In genomic region chr1:97806336-97806735, GRCh38 we compare ENCODE assay signal across 27 cellular contexts.
"Had no signal": no experiment of that assay in that cellular context is flagged by ENCODE, and none has a peak within 500 bp of the region (broad histone marks: within the 10 kb centered on the region; RNA-seq: fewer than 3 reads in every experiment).

No MANE protein-coding gene starts in this region.

- H3K4me1 Mint-ChIP-seq: activated CD4-positive, alpha-beta T cell treated with anti-CD3 and anti-CD28 coated beads, Interleukin-2, amount 10 ng/mL, durations not matched to agents 24 days and 14 days; mesothelial cell of epicardium; neural crest cell had no signal

- H3K27ac ChIP-seq: body of pancreas, gastroesophageal sphincter, uterus, WERI-Rb-1 had no signal

- DNase-seq: activated CD4-positive, alpha-beta T cell treated with anti-CD3 and anti-CD28 coated beads, Interleukin-2, amount 10 ng/mL, durations not matched to agents 24 days and 14 days; activated CD8-positive, alpha-beta T cell treated with anti-CD3 and anti-CD28 coated beads for 36 hours; activated gamma-delta T cell treated with Interleukin-2 at 50 U/mL for 16 hours; activated T-cell treated with anti-CD3 and anti-CD28 coated beads, Interleukin-2, amount 50 U/mL, for 4 hours; anterior cingulate cortex; body of pancreas; cerebellar nuclear complex; cortex of kidney; hippocampal formation; left colon; mammary epithelial cell; naive thymus-derived CD8-positive, alpha-beta T cell; nucleus accumbens; right cardiac atrium; stimulated activated CD4-positive, alpha-beta T cell treated with anti-CD3 and anti-CD28 coated beads, Interleukin-2, amount 100 ng/mL, for 48 hours; substantia nigra; T-helper 9 cell; uterus; WERI-Rb-1 had no signal

- H3K9me3 Mint-ChIP-seq: activated CD4-positive, alpha-beta T cell treated with anti-CD3 and anti-CD28 coated beads, Interleukin-2, amount 10 ng/mL, durations not matched to agents 24 days and 14 days; activated CD8-positive, alpha-beta T cell treated with anti-CD3 and anti-CD28 coated beads for 36 hours; activated naive CD4-positive, alpha-beta T cell treated with anti-CD3 and anti-CD28 coated beads, Interleukin-2, amount 50 U/mL, for 24 hours; type B pancreatic cell had no signal

- H3K27me3 Mint-ChIP-seq: activated CD4-positive, alpha-beta T cell treated with anti-CD3 and anti-CD28 coated beads, Interleukin-2, amount 10 ng/mL, durations not matched to agents 24 days and 14 days; activated CD8-positive, alpha-beta T cell treated with anti-CD3 and anti-CD28 coated beads for 36 hours; activated naive CD4-positive, alpha-beta T cell treated with anti-CD3 and anti-CD28 coated beads, Interleukin-2, amount 50 U/mL, for 24 hours; activated T-helper 17 cell treated with anti-CD3 and anti-CD28 coated beads, Interleukin-2, amount 50 U/mL, for 72 hours; naive thymus-derived CD8-positive, alpha-beta T cell; stimulated activated naive CD8-positive, alpha-beta T cell treated with anti-CD3 and anti-CD28 coated beads, Interleukin-15, Interleukin-2, amounts not matched to agents 100 ng/mL and 50 ng/mL, for 24 hours; type B pancreatic cell had no signal

- ATAC-seq: activated CD4-positive, CD25-positive, alpha-beta regulatory T cell treated with anti-CD3 and anti-CD28 coated beads, Interleukin-2, amount 50 U/mL, for 24 hours; activated CD8-positive, alpha-beta T cell treated with anti-CD3 and anti-CD28 coated beads for 36 hours; activated T-cell treated with anti-CD3 and anti-CD28 coated beads, Interleukin-2, amount 50 U/mL, for 4 hours; activated T-helper 17 cell treated with anti-CD3 and anti-CD28 coated beads, Interleukin-2, amount 50 U/mL, for 72 hours; body of pancreas; gastroesophageal sphincter; left colon; naive thymus-derived CD8-positive, alpha-beta T cell; right cardiac atrium had no signal

- H3K27ac Mint-ChIP-seq: activated CD4-positive, alpha-beta T cell treated with anti-CD3 and anti-CD28 coated beads, Interleukin-2, amount 10 ng/mL, durations not matched to agents 24 days and 14 days; activated CD8-positive, alpha-beta T cell treated with anti-CD3 and anti-CD28 coated beads for 36 hours; mesothelial cell of epicardium; stimulated activated naive CD8-positive, alpha-beta T cell treated with anti-CD3 and anti-CD28 coated beads, Interleukin-15, Interleukin-2, amounts not matched to agents 100 ng/mL and 50 ng/mL, for 24 hours; type B pancreatic cell had no signal

- H3K4me3 Mint-ChIP-seq: activated CD4-positive, alpha-beta T cell treated with anti-CD3 and anti-CD28 coated beads, Interleukin-2, amount 10 ng/mL, durations not matched to agents 24 days and 14 days; activated CD8-positive, alpha-beta T cell treated with anti-CD3 and anti-CD28 coated beads for 36 hours; activated naive CD4-positive, alpha-beta T cell treated with anti-CD3 and anti-CD28 coated beads, Interleukin-2, amount 50 U/mL, for 24 hours; activated T-cell treated with anti-CD3 and anti-CD28 coated beads, Interleukin-2, amount 50 U/mL, for 4 hours; activated T-helper 17 cell treated with anti-CD3 and anti-CD28 coated beads, Interleukin-2, amount 50 U/mL, for 72 hours; mesothelial cell of epicardium; naive thymus-derived CD8-positive, alpha-beta T cell; neural crest cell; stimulated activated naive CD8-positive, alpha-beta T cell treated with anti-CD3 and anti-CD28 coated beads, Interleukin-15, Interleukin-2, amounts not matched to agents 100 ng/mL and 50 ng/mL, for 24 hours; type B pancreatic cell had no signal
